In the genomic region with DNA sequence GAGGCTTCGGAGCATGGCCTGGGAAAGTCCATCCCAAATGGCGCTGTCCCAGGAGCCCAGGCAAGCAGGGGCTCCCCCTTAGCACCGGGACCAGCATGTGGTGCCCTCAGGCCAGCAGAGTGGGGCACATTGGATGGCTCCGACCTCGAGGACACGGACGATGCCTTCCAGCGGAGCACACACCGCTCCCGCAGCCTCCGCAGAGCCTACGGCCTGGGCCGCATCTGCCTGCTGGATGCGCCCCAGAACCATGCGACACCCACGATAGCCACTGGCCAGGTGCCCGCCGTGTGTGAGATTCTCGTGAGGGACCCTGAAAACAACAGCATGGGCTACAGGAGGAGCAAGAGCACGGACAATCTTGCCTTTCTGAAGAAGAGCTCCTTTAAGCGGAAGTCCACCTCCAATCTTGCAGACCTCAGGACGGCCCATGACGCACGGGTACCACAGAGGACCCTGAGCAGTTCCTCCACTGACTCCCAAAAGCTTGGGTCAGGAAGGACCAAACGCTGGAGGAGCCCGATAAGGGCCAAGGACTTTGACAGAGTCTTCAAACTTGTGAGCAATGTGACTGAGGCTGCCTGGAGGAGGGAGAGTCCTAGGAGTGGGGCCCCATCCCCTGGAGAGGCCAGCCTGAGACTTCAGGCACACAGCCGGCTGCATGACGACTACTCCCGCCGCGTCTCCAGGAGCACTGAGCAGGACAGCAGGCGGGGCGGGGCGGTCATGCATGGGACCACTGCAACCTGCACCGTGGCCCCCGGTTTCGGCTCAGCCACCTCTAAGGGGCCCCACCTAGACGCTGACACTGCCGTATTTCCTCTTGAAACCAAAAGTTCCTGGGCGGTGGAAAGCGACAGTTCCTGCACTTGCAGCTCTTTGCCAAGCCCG, we compare ENCODE assay signal across 13 cellular contexts.
DNase-seq lines count a peak whose midpoint lies in the region; ATAC-seq and TF ChIP-seq lines count a peak whose summit lies in the region.
"Had no signal": no experiment of that assay in that cellular context is flagged by ENCODE, and none has a peak within 500 bp of the region (broad histone marks: within the 10 kb centered on the region; RNA-seq: fewer than 3 reads in every experiment).

No MANE protein-coding gene starts in this region.

- TF ChIP-seq CTCF in body of pancreas (IDR thresholded peaks at IDR 0.05) (no peak), thoracic aorta (IDR thresholded peaks at IDR 0.05) (no peak)

- H3K4me1 Mint-ChIP-seq in activated T-cell treated with anti-CD3 and anti-CD28 coated beads, Interleukin-2, amount 50 U/mL, for 4 hours (ENCODE audit: low read depth) = peaks cover 16% of the 10 kb centered on the region

- TF ChIP-seq POLR2A in body of pancreas (IDR thresholded peaks at IDR 0.05) = no peak

- WGBS in body of pancreas, 2 donors = 75 to 86% methylated on average over 38 of the region's 42 CpGs

- H3K27me3 ChIP-seq in body of pancreas (no peaks in the 10 kb centered on the region), thoracic aorta (replicated peaks; ENCODE audit: insufficient read depth) (no peaks in the 10 kb centered on the region)
- H3K27me3 ChIP-seq: uterus had no signal

- H3K4me3 Mint-ChIP-seq in activated T-cell treated with anti-CD3 and anti-CD28 coated beads, Interleukin-2, amount 50 U/mL, for 4 hours = peak overlapping the region; percentile 65
- H3K4me3 Mint-ChIP-seq: activated naive CD4-positive, alpha-beta T cell treated with anti-CD3 and anti-CD28 coated beads for 36 hours had no signal

- intact Hi-C loops in body of pancreas (cut with DNase I) = loop anchor here (10.0 kb wide), 1 partner anchor 209 kb away; no protein-coding TSS in a partner anchor

- H3K4me1 ChIP-seq in body of pancreas (peaks cover 85% of the 10 kb centered on the region), thoracic aorta (ENCODE audit: control insufficient read depth in 1 of 2, low read depth in 2 of 2) (no peaks in the 10 kb centered on the region)
- H3K4me1 ChIP-seq: uterus had no signal

- H3K4me3 ChIP-seq in body of pancreas (no peak overlapping the region), thoracic aorta (peak overlapping the region; percentile 19)
- H3K4me3 ChIP-seq: uterus had no signal

- no peaks in the 10 kb centered on the region for H3K36me3 Mint-ChIP-seq in activated T-cell treated with anti-CD3 and anti-CD28 coated beads, Interleukin-2, amount 50 U/mL, for 4 hours (ENCODE audit: insufficient read depth)

- peak in 1 of 2 donors; percentile 5 for ATAC-seq in activated T-cell treated with anti-CD3 and anti-CD28 coated beads, Interleukin-2, amount 50 U/mL, for 4 hours
- ATAC-seq in HG02623 (IDR thresholded peaks at IDR 0.05; ENCODE audit: unreplicated experiment) (peak; percentile 45), body of pancreas (no peak), thoracic aorta (ENCODE audit: insufficient number of reproducible peaks, low FRiP score, low read depth) (no peak)

- H3K9me3 ChIP-seq in body of pancreas (no peaks in the 10 kb centered on the region), thoracic aorta (no peaks in the 10 kb centered on the region)
- H3K9me3 ChIP-seq: uterus had no signal

- H3K27ac ChIP-seq in body of pancreas = peak overlapping the region; percentile 52 to 94 (median 90)
- no peak overlapping the region for H3K27ac ChIP-seq in thoracic aorta
- H3K27ac ChIP-seq: uterus, VCaP had no signal

- H3K27me3 Mint-ChIP-seq in activated T-cell treated with anti-CD3 and anti-CD28 coated beads, Interleukin-2, amount 50 U/mL, for 4 hours (ENCODE audit: low read depth) = no peaks in the 10 kb centered on the region

- no peaks in the 10 kb centered on the region for H3K9me3 Mint-ChIP-seq in activated T-cell treated with anti-CD3 and anti-CD28 coated beads, Interleukin-2, amount 50 U/mL, for 4 hours
- H3K9me3 Mint-ChIP-seq: activated naive CD4-positive, alpha-beta T cell treated with anti-CD3 and anti-CD28 coated beads for 36 hours had no signal

- H3K36me3 ChIP-seq in body of pancreas (replicated peaks in 1 of 2; ENCODE audit: insufficient read depth in 1 of 2, low read depth in 2 of 2) = peaks cover 0 to 6% of the 10 kb centered on the region in 2 donors
- no peaks in the 10 kb centered on the region for H3K36me3 ChIP-seq in thoracic aorta
- H3K36me3 ChIP-seq: uterus had no signal

- no peak for DNase-seq in activated T-cell treated with anti-CD3 and anti-CD28 coated beads, Interleukin-2, amount 50 U/mL, for 4 hours
- no peak for DNase-seq in activated T-cell treated with anti-CD3 and anti-CD28 coated beads, Interleukin-2, amount 50 U/mL, for 1 hour
- DNase-seq in body of pancreas = no peak
- no peak for DNase-seq in thoracic aorta (ENCODE audit: low spot score)
- no peak for DNase-seq in stimulated activated CD4-positive, alpha-beta T cell treated with anti-CD3 and anti-CD28 coated beads, Interleukin-15, amount 100 ng/mL, for 24 hours
- no peak for DNase-seq in effector CD8-positive, alpha-beta T cell (lab: John Stamatoyannopoulos, UW)
- DNase-seq in NCI-H1436 treated with DMSO at 0.1 percent for 48 hours (lab: John Stamatoyannopoulos, UW) = no peak
- DNase-seq: activated naive CD4-positive, alpha-beta T cell treated with anti-CD3 and anti-CD28 coated beads for 36 hours; mammary epithelial cell; NCI-H2029 treated with DMSO at 0.1 percent for 48 hours; uterus had no signal

Comparison
In these comparisons a context has a peak if more than half of its experiments do, and no peak if none do; other contexts are left out.
1. H3K27ac ChIP-seq: peak in body of pancreas (4 of 4); none in thoracic aorta (0 of 2).